In genomic region chr15:60844431-60845174, GRCh38 we compare ENCODE assay signal across 12 cellular contexts.
DNase-seq lines count a peak whose midpoint lies in the region; ATAC-seq and TF ChIP-seq lines count a peak whose summit lies in the region.
"Had no signal": no experiment of that assay in that cellular context is flagged by ENCODE, and none has a peak within 500 bp of the region (broad histone marks: within the 10 kb centered on the region; RNA-seq: fewer than 3 reads in every experiment).

No MANE protein-coding gene starts in this region.

- no peak overlapping the region for H3K4ac ChIP-seq in H9 (ENCODE audit: low read depth, low read length)

- H3K9me2 ChIP-seq in OCI-LY7 (ENCODE audit: insufficient read depth, low read length), result no peaks in the 10 kb centered on the region

- no peaks in the 10 kb centered on the region for H3K23me2 ChIP-seq in H9 (ENCODE audit: insufficient read length, low read depth, low read length, poor library complexity, severe bottlenecking)

- DNase-seq in stimulated activated CD4-positive, alpha-beta T cell treated with anti-CD3 and anti-CD28 coated beads, Interleukin-12 subunit alpha, Interleukin-12 subunit beta, amount 100 ng/mL, for 48 hours (ENCODE audit: low read depth in 2 of 3, low spot score in 1 of 3), result peak in 2 of 3 donors; percentile 27 to 32
- DNase-seq in stimulated activated CD4-positive, alpha-beta T cell treated with anti-CD3 and anti-CD28 coated beads, Interleukin-12 subunit alpha, Interleukin-12 subunit beta, amount 100 ng/mL, for 4 hours, result no peak
- DNase-seq in activated T-helper 1 cell treated with anti-CD3 and anti-CD28 coated beads, Interleukin-12 subunit alpha, Interleukin-12 subunit beta, Interleukin-2, Interleukin-4 antibody, amounts not matched to agents 30 ng/mL and 10 ng/mL and 1 ng/mL, durations not matched to agents 14 hours and 24 hours and 36 hours (ENCODE audit: low spot score), result peak; percentile 68
- peak; percentile 23 for DNase-seq in mucosa of gallbladder (ENCODE audit: low spot score)
- no peak for DNase-seq in H9
- DNase-seq in amygdala (lab: John Stamatoyannopoulos, UW), result no peak
- no peak for DNase-seq in OCI-LY7 (ENCODE audit: low spot score)
- DNase-seq: amniotic stem cell, NCI-H524, psoas muscle, SJCRH30 had no signal

- intact Hi-C loops in activated T-helper 1 cell treated with anti-CD3 and anti-CD28 coated beads, Interleukin-12 subunit alpha, Interleukin-12 subunit beta, Interleukin-2, Interleukin-4 antibody, amounts not matched to agents 30 ng/mL and 10 ng/mL and 1 ng/mL, durations not matched to agents 14 hours and 24 hours and 36 hours (cut with micrococcal nuclease), result loop anchor here (1.0 to 2.0 kb wide), 8 partner anchors 8 to 262 kb away; no protein-coding TSS in a partner anchor
- intact Hi-C loops in OCI-LY7 (cut with micrococcal nuclease; ENCODE audit: unreplicated experiment), result no loop called here

- CTCF ChIA-PET in OCI-LY7 (lab: Charles Lee; ENCODE audit: unreplicated experiment), result no interaction called here

- no peak for TF ChIP-seq CTCF in H9 (conservative IDR thresholded peaks at IDR 0.05)
- TF ChIP-seq CTCF in OCI-LY7 (conservative IDR thresholded peaks at IDR 0.05; ENCODE audit: low read length), result no peak

- H3K4me3 Mint-ChIP-seq in activated T-helper 1 cell treated with anti-CD3 and anti-CD28 coated beads, Interleukin-12 subunit alpha, Interleukin-12 subunit beta, Interleukin-2, Interleukin-4 antibody, amounts not matched to agents 30 ng/mL and 10 ng/mL and 1 ng/mL, durations not matched to agents 14 hours and 24 hours and 36 hours, result peak overlapping the region; percentile 21
- H3K4me3 Mint-ChIP-seq in H9, result no peak overlapping the region

- no peaks in the 10 kb centered on the region for H3K27me3 ChIP-seq in H9 (ENCODE audit: insufficient read depth, low read length)
- H3K27me3 ChIP-seq: SJCRH30 had no signal

- BruUV-seq in OCI-LY7 (replicated peaks; lab: Mats Ljungman, UMichigan), result no TSS peak

- H3K4me1 Mint-ChIP-seq in activated T-helper 1 cell treated with anti-CD3 and anti-CD28 coated beads, Interleukin-12 subunit alpha, Interleukin-12 subunit beta, Interleukin-2, Interleukin-4 antibody, amounts not matched to agents 30 ng/mL and 10 ng/mL and 1 ng/mL, durations not matched to agents 14 hours and 24 hours and 36 hours (ENCODE audit: low read depth), result peaks cover 62% of the 10 kb centered on the region
- peaks cover 14 to 22% of the 10 kb centered on the region in 2 experiments for H3K4me1 Mint-ChIP-seq in H9

- H4K91ac ChIP-seq in H9 (ENCODE audit: insufficient read length, low read depth, low read length), result no peak overlapping the region

- no peak overlapping the region for H2BK120ac ChIP-seq in H9 (ENCODE audit: low read depth, low read length, poor library complexity, severe bottlenecking)

- no peak overlapping the region for H3K14ac ChIP-seq in H9 (ENCODE audit: insufficient read depth, low read length)

- no peak overlapping the region for H3K23ac ChIP-seq in H9 (ENCODE audit: insufficient read length, low read depth, low read length)

- H3K4me2 ChIP-seq in H9 (ENCODE audit: insufficient read depth, insufficient read length, low read length), result no peak overlapping the region
- H3K4me2 ChIP-seq in OCI-LY7 (ENCODE audit: low read length), result no peak overlapping the region

- H2BK20ac ChIP-seq in H9 (ENCODE audit: low read depth, low read length, poor library complexity, severe bottlenecking), result no peak overlapping the region

- H2AFZ ChIP-seq in H9 (ENCODE audit: low read length) (no peak overlapping the region), OCI-LY7 (ENCODE audit: low read length) (no peak overlapping the region)

- no peaks in the 10 kb centered on the region for H3K36me3 Mint-ChIP-seq in activated T-helper 1 cell treated with anti-CD3 and anti-CD28 coated beads, Interleukin-12 subunit alpha, Interleukin-12 subunit beta, Interleukin-2, Interleukin-4 antibody, amounts not matched to agents 30 ng/mL and 10 ng/mL and 1 ng/mL, durations not matched to agents 14 hours and 24 hours and 36 hours (ENCODE audit: low read depth)
- H3K36me3 Mint-ChIP-seq in H9 (ENCODE audit: insufficient read depth in 1 of 3, low read depth in 3 of 3), result peaks cover 0 to 4% (median 0%) of the 10 kb centered on the region in 3 experiments; a peak in 1 of 7 replicates

- H4K5ac ChIP-seq in H9 (ENCODE audit: insufficient read length, low read depth, low read length), result no peak overlapping the region

- no peak overlapping the region for H3T11ph ChIP-seq in H9 (ENCODE audit: low read length)

- no peak overlapping the region for H3K56ac ChIP-seq in H9 (ENCODE audit: insufficient read length, low read depth, low read length)

- H2BK15ac ChIP-seq in H9 (ENCODE audit: low read depth, low read length), result no peak overlapping the region

- no CpG with 5 or more reads among the region's 8 CpGs for WGBS in H9 (ENCODE audit: extremely low coverage, insufficient read length, low lambda C conversion rate)

- H3K79me1 ChIP-seq in H9 (ENCODE audit: insufficient read depth, low read depth, low read length, poor library complexity, severe bottlenecking), result no peaks in the 10 kb centered on the region

- no peaks in the 10 kb centered on the region for H3K36me3 ChIP-seq in OCI-LY7 (ENCODE audit: insufficient read depth, low read length)
- H3K36me3 ChIP-seq: SJCRH30 had no signal

- no peak overlapping the region for H4K8ac ChIP-seq in H9 (replicated peaks; ENCODE audit: insufficient read length, low read depth, low read length)

- H3K9ac ChIP-seq in H9 (ENCODE audit: extremely low read depth, insufficient read length, low read length), result no peak overlapping the region

- no peaks in the 10 kb centered on the region for H3K9me3 Mint-ChIP-seq in activated T-helper 1 cell treated with anti-CD3 and anti-CD28 coated beads, Interleukin-12 subunit alpha, Interleukin-12 subunit beta, Interleukin-2, Interleukin-4 antibody, amounts not matched to agents 30 ng/mL and 10 ng/mL and 1 ng/mL, durations not matched to agents 14 hours and 24 hours and 36 hours
- H3K9me3 Mint-ChIP-seq in H9, result no peaks in the 10 kb centered on the region; a peak in 2 of 5 replicates

- no peak overlapping the region for H3K4me3 ChIP-seq in OCI-LY7 (ENCODE audit: low read depth, low read length, poor library complexity, severe bottlenecking)
- H3K4me3 ChIP-seq: psoas muscle, SJCRH30 had no signal

- H3K27ac ChIP-seq in H9 (ENCODE audit: insufficient read length, low read depth, low read length), result no peak overlapping the region
- H3K27ac ChIP-seq in OCI-LY7 (ENCODE audit: low read depth, low read length, poor library complexity, severe bottlenecking), result no peak overlapping the region
- H3K27ac ChIP-seq: psoas muscle, SJCRH30 had no signal

- no peaks in the 10 kb centered on the region for H3K4me1 ChIP-seq in H9 (ENCODE audit: insufficient read depth, low read length)
- H3K4me1 ChIP-seq in OCI-LY7 (ENCODE audit: insufficient read depth, low read length, poor library complexity, severe bottlenecking), result no peaks in the 10 kb centered on the region

- no peak for ATAC-seq in GM18498 (IDR thresholded peaks at IDR 0.05; ENCODE audit: unreplicated experiment)

- H3K27ac Mint-ChIP-seq in activated T-helper 1 cell treated with anti-CD3 and anti-CD28 coated beads, Interleukin-12 subunit alpha, Interleukin-12 subunit beta, Interleukin-2, Interleukin-4 antibody, amounts not matched to agents 30 ng/mL and 10 ng/mL and 1 ng/mL, durations not matched to agents 14 hours and 24 hours and 36 hours, result peak overlapping the region; percentile 60
- no peak overlapping the region; a peak in 1 of 7 replicates for H3K27ac Mint-ChIP-seq in H9

- H3K79me2 ChIP-seq in H9 (ENCODE audit: insufficient read depth, low read length) (no peaks in the 10 kb centered on the region), OCI-LY7 (ENCODE audit: insufficient read depth, low read depth, low read length) (no peaks in the 10 kb centered on the region)

- H2BK12ac ChIP-seq in H9 (ENCODE audit: insufficient read length, low read depth, low read length), result no peak overlapping the region

- H4K20me1 ChIP-seq in H9 (ENCODE audit: control insufficient read depth, insufficient read depth, insufficient read length) (no peaks in the 10 kb centered on the region), OCI-LY7 (ENCODE audit: insufficient read depth, low read length) (no peaks in the 10 kb centered on the region)

- no peaks in the 10 kb centered on the region for H3K9me3 ChIP-seq in H9 (ENCODE audit: control insufficient read depth, low read depth, low read length)
- no peaks in the 10 kb centered on the region for H3K9me3 ChIP-seq in OCI-LY7 (ENCODE audit: low read length)
- H3K9me3 ChIP-seq: psoas muscle, SJCRH30 had no signal

- no peak overlapping the region for H3K18ac ChIP-seq in H9 (ENCODE audit: insufficient read length, low read depth, low read length)

- H2AK5ac ChIP-seq in H9 (ENCODE audit: insufficient read length, low read length), result no peak overlapping the region

- H2BK5ac ChIP-seq in H9 (ENCODE audit: insufficient read length, low read length), result no peak overlapping the region

- H3K27me3 Mint-ChIP-seq in activated T-helper 1 cell treated with anti-CD3 and anti-CD28 coated beads, Interleukin-12 subunit alpha, Interleukin-12 subunit beta, Interleukin-2, Interleukin-4 antibody, amounts not matched to agents 30 ng/mL and 10 ng/mL and 1 ng/mL, durations not matched to agents 14 hours and 24 hours and 36 hours (ENCODE audit: insufficient read depth), result peaks cover 18% of the 10 kb centered on the region
- 0 out of 2 replicates have a peak, but pooled peaks cover 3% of the 10 kb centered on the region for H3K27me3 Mint-ChIP-seq in H9 (ENCODE audit: low read depth)

- POLR2A ChIA-PET in OCI-LY7 (lab: Charles Lee), result no interaction called here

Comparison
In these comparisons a context has a peak if more than half of its experiments do, and no peak if none do; other contexts are left out.
1. DNase-seq: peak in stimulated activated CD4-positive, alpha-beta T cell treated with anti-CD3 and anti-CD28 coated beads, Interleukin-12 subunit alpha, Interleukin-12 subunit beta, amount 100 ng/mL, for 48 hours (2 of 3), activated T-helper 1 cell treated with anti-CD3 and anti-CD28 coated beads, Interleukin-12 subunit alpha, Interleukin-12 subunit beta, Interleukin-2, Interleukin-4 antibody, amounts not matched to agents 30 ng/mL and 10 ng/mL and 1 ng/mL, durations not matched to agents 14 hours and 24 hours and 36 hours (single experiment) and mucosa of gallbladder (single experiment); none in stimulated activated CD4-positive, alpha-beta T cell treated with anti-CD3 and anti-CD28 coated beads, Interleukin-12 subunit alpha, Interleukin-12 subunit beta, amount 100 ng/mL, for 4 hours (single experiment), H9 (single experiment), amygdala (0 of 56) and OCI-LY7 (single experiment).